8 cellular contexts compared by ENCODE assay signal in the genomic region with DNA sequence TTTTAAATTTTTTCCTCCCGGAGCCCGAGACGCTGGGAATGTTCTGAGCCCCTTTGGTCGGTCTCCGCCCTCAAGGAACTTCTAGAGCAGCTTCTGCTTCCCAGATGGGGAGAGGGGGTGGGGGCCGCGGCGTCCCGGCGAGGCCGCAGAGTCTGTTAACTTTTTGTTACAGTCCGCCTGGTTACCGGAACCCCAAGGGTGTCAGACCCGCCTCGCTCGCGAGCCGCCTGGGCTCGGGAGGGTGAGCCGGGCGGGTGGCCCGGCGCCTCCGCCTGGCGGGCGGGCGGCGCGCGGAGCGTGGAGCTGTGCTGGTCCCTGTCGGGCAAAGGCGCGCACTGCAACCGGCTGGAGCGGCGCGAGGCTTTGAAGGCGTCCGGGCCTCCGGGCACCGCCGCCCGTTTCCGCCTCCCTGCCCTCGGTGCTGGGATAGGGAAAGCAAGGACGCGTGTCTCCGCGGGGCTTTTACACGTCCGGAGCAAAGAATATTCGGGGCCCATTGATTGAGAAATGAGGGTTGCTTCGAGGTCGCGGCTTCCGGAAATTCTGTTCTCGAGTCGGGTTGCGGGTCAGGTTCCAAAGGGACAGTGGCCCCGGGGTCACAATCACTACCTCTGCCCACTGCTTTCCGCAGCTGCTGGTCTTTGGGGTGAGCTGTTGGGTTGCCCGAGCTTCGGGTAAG. TPM values are rescaled to one million over a fixed set of nuclear protein-coding genes. Genes with fewer than 3 reads are reported as not detected.
DNase-seq lines count a peak whose midpoint lies in the region; ATAC-seq, FAIRE-seq and TF ChIP-seq lines count a peak whose summit lies in the region.

No MANE protein-coding gene starts in this region.

- peak; percentile 77 for TF ChIP-seq CTCF in GM12872 (IDR thresholded peaks at IDR 0.05; ENCODE audit: insufficient read depth, low read depth, low read length)
- peak; percentile 58 for TF ChIP-seq CTCF in HFF-Myc (IDR thresholded peaks at IDR 0.05; ENCODE audit: low read depth, low read length, missing control alignments)
- TF ChIP-seq CTCF in lung (IDR thresholded peaks at IDR 0.05; ENCODE audit: control extremely low read depth, extremely low read depth), result peak; percentile 82

- no peak for FAIRE-seq in H54 (lab: Jason Lieb, UNC)

- ATAC-seq in lung (ENCODE audit: insufficient read depth, low FRiP score), result peak; percentile 71

- H3K27ac ChIP-seq in ectodermal cell (ENCODE audit: insufficient read depth, low read depth, low read length, poor library complexity, severe bottlenecking), result no peak overlapping the region
- H3K27ac ChIP-seq in lung (ENCODE audit: low read depth in 1 of 2, low read length in 1 of 2), result peak overlapping the region in 1 of 2 donors; percentile 79

- H3K4me3 ChIP-seq in HFF-Myc (replicated peaks; ENCODE audit: low read depth, low read length), result peak overlapping the region; percentile 98
- H3K4me3 ChIP-seq in ectodermal cell (ENCODE audit: insufficient read depth, low read depth, low read length), result peak overlapping the region; percentile 72
- H3K4me3 ChIP-seq in lung, result peak overlapping the region; percentile 37

- DNase-seq in HFF-Myc (ENCODE audit: extremely low read depth, low read depth) (no peak), NCI-H2171 (lab: John Stamatoyannopoulos, UW) (peak; percentile 15), lung (ENCODE audit: low spot score) (peak; percentile 85), H54 (ENCODE audit: insufficient read length, low spot score) (no peak)
- DNase-seq in activated CD4-positive, alpha-beta T cell treated with anti-CD3 and anti-CD28 coated beads, Interleukin-2, amount 50 U/mL, for 48 hours, result peak; percentile 82 to 86
- peak; percentile 60 to 74 (median 72) for DNase-seq in stimulated activated CD4-positive, alpha-beta T cell treated with anti-CD3 and anti-CD28 coated beads, TNF-alpha, amount 100 ng/mL, for 1 hour (ENCODE audit: low read depth in 3 of 3, low spot score in 1 of 3)

- H3K4me1 ChIP-seq in ectodermal cell (ENCODE audit: control insufficient read depth, insufficient read depth, low read length), result peaks cover 35% of the 10 kb centered on the region
- peaks cover 0 to 37% of the 10 kb centered on the region in 2 donors for H3K4me1 ChIP-seq in lung (ENCODE audit: control insufficient read depth in 2 of 2, insufficient read depth in 2 of 2, low read length in 2 of 2)

- H3K27me3 ChIP-seq in ectodermal cell (ENCODE audit: control insufficient read depth, insufficient read depth, low read length, poor library complexity, severe bottlenecking) (peaks cover 78% of the 10 kb centered on the region), lung (ENCODE audit: control insufficient read depth, insufficient read depth) (no peaks in the 10 kb centered on the region)

- H3K9me3 ChIP-seq in ectodermal cell (ENCODE audit: control insufficient read depth, low read length), result no peaks in the 10 kb centered on the region
- peaks cover 0 to 13% of the 10 kb centered on the region in 2 donors for H3K9me3 ChIP-seq in lung (ENCODE audit: control insufficient read depth in 2 of 2, insufficient read depth in 1 of 2, low read length in 1 of 2)

- no peak for TF ChIP-seq POLR2A in H54 (IDR thresholded peaks at IDR 0.05; ENCODE audit: low read depth, low read length)

- WGBS in ectodermal cell, 2 experiments, result 0% methylated on average over 64 of the region's 64 CpGs
- 1% methylated on average over 63 to 64 of the region's 64 CpGs for WGBS in lung, 2 donors

- no peaks in the 10 kb centered on the region for H3K36me3 ChIP-seq in ectodermal cell (ENCODE audit: control insufficient read depth, insufficient read depth, low read length)
- H3K36me3 ChIP-seq in lung (ENCODE audit: control insufficient read depth in 2 of 2, insufficient read depth in 2 of 2, low read length in 2 of 2), result no peaks in the 10 kb centered on the region

RNA-seq across cellular contexts. Expression of a gene that starts 1.7 kb away (rescaled TPM):
- 18.3 TPM for polyA plus RNA-seq in ectodermal cell (2013, experiment 1 of 4)
- 17.4 TPM for polyA plus RNA-seq in ectodermal cell (2013, experiment 2 of 4)
- 19.5 TPM for polyA plus RNA-seq in ectodermal cell (2013, experiment 3 of 4)
- polyA plus RNA-seq in ectodermal cell (2013, experiment 4 of 4), result 20.7 TPM
- 1 to 10 TPM; 4.1 to 6.5 TPM for total RNA-seq in lung
- polyA plus RNA-seq in lung, result 10 to 100 TPM in 1 of 2 donors, under 1 TPM in 1; 0.87 to 14.6 TPM

Comparison
In these comparisons a context has a peak if more than half of its experiments do, and no peak if none do; other contexts are left out.
1. DNase-seq: peak in NCI-H2171 (single experiment), activated CD4-positive, alpha-beta T cell treated with anti-CD3 and anti-CD28 coated beads, Interleukin-2, amount 50 U/mL, for 48 hours (2 of 2), lung (single experiment) and stimulated activated CD4-positive, alpha-beta T cell treated with anti-CD3 and anti-CD28 coated beads, TNF-alpha, amount 100 ng/mL, for 1 hour (3 of 3); none in HFF-Myc (single experiment) and H54 (single experiment).
2. H3K4me3 ChIP-seq: peak in every context shown above with its lines; median percentile 98 in HFF-Myc; 72 in ectodermal cell; 37 in lung.
3. Peak in every context shown above with its lines, with median percentiles within 50 percentile points of each other: CTCF ChIP-seq.